Comparison of ENCODE assay signal across 14 cellular contexts in genomic region chr12:12091977-12092663, GRCh38. TPM values are rescaled to one million over a fixed set of nuclear protein-coding genes. Genes with fewer than 3 reads are reported as not detected.
DNase-seq lines count a peak whose midpoint lies in the region; ATAC-seq and FAIRE-seq lines count a peak whose summit lies in the region.
"Had no signal": no experiment of that assay in that cellular context is flagged by ENCODE, and none has a peak within 500 bp of the region (broad histone marks: within the 10 kb centered on the region; RNA-seq: fewer than 3 reads in every experiment).

No MANE protein-coding gene starts in this region.

- DNase-seq in NCI-H146 (lab: John Stamatoyannopoulos, UW) = peak; percentile 54
- no peak for DNase-seq in NCI-H146 treated with DMSO at 0.1 percent for 48 hours (lab: John Stamatoyannopoulos, UW; ENCODE audit: unreplicated experiment)
- peak; percentile 53 for DNase-seq in NCI-H446 treated with DMSO at 0.1 percent for 48 hours (lab: John Stamatoyannopoulos, UW)
- no peak for DNase-seq in urothelium cell line (ENCODE audit: low spot score)
- DNase-seq in caudate nucleus (lab: John Stamatoyannopoulos, UW) = no peak
- no peak for DNase-seq in stimulated activated naive B cell treated with anti-CD40 and anti-IgM and Interleukin-4, amounts not matched to agents 10 μg/mL and 1 μg/mL and 100 μg/mL, for 72 hours
- no peak for DNase-seq in globus pallidus (ENCODE audit: low spot score)
- DNase-seq: activated T-cell treated with anti-CD3 and anti-CD28 coated beads, Interleukin-2, amount 50 U/mL, for 48 hours; effector memory CD8-positive, alpha-beta T cell; heart left ventricle had no signal

- no peaks in the 10 kb centered on the region for H3K4me1 Mint-ChIP-seq in stimulated activated naive B cell treated with anti-CD40 and anti-IgM and Interleukin-4, amounts not matched to agents 10 μg/mL and 1 μg/mL and 100 μg/mL, for 72 hours

- no peak overlapping the region for H3K4me3 Mint-ChIP-seq in stimulated activated naive B cell treated with anti-CD40 and anti-IgM and Interleukin-4, amounts not matched to agents 10 μg/mL and 1 μg/mL and 100 μg/mL, for 72 hours
- H3K4me3 Mint-ChIP-seq: effector memory CD8-positive, alpha-beta T cell; neural progenitor cell had no signal

- peaks cover 8 to 22% of the 10 kb centered on the region in 2 donors for H3K27me3 Mint-ChIP-seq in stimulated activated naive B cell treated with anti-CD40 and anti-IgM and Interleukin-4, amounts not matched to agents 10 μg/mL and 1 μg/mL and 100 μg/mL, for 72 hours

- peaks cover 0 to 2% of the 10 kb centered on the region in 2 donors for H3K9me3 Mint-ChIP-seq in stimulated activated naive B cell treated with anti-CD40 and anti-IgM and Interleukin-4, amounts not matched to agents 10 μg/mL and 1 μg/mL and 100 μg/mL, for 72 hours
- H3K9me3 Mint-ChIP-seq: effector memory CD8-positive, alpha-beta T cell; neural progenitor cell had no signal

- H3K27ac ChIP-seq in caudate nucleus (ENCODE audit: low read depth, low read length) = no peak overlapping the region
- H3K27ac ChIP-seq: heart left ventricle, neural progenitor cell had no signal

- H3K36me3 Mint-ChIP-seq in stimulated activated naive B cell treated with anti-CD40 and anti-IgM and Interleukin-4, amounts not matched to agents 10 μg/mL and 1 μg/mL and 100 μg/mL, for 72 hours = no peaks in the 10 kb centered on the region

- peak; percentile 42 for FAIRE-seq in urothelium cell line (lab: Jason Lieb, UNC)
- FAIRE-seq: A204.1, D721Med had no signal

- H3K27ac Mint-ChIP-seq in stimulated activated naive B cell treated with anti-CD40 and anti-IgM and Interleukin-4, amounts not matched to agents 10 μg/mL and 1 μg/mL and 100 μg/mL, for 72 hours = no peak overlapping the region
- H3K27ac Mint-ChIP-seq: effector memory CD8-positive, alpha-beta T cell; neural progenitor cell had no signal

- ATAC-seq in esophagus mucosa = peak; percentile 20
- no peak for ATAC-seq in stimulated activated naive B cell treated with anti-CD40 and anti-IgM and Interleukin-4, amounts not matched to agents 10 μg/mL and 1 μg/mL and 100 μg/mL, for 72 hours (replicated peaks)
- ATAC-seq: effector memory CD8-positive, alpha-beta T cell had no signal

RNA-seq across cellular contexts. Expression of gene BCL2L14, which starts 21.4 kb away (rescaled TPM):
- total RNA-seq in esophagus mucosa = 0.24 TPM
- total RNA-seq: heart left ventricle had no signal

Comparison
In these comparisons a context has a peak if more than half of its experiments do, and no peak if none do; other contexts are left out.
1. DNase-seq: peak in NCI-H146 (single experiment) and NCI-H446 treated with DMSO at 0.1 percent for 48 hours (single experiment); none in NCI-H146 treated with DMSO at 0.1 percent for 48 hours (single experiment), urothelium cell line (single experiment), caudate nucleus (0 of 61), stimulated activated naive B cell treated with anti-CD40 and anti-IgM and Interleukin-4, amounts not matched to agents 10 μg/mL and 1 μg/mL and 100 μg/mL, for 72 hours (single experiment) and globus pallidus (single experiment).